Comparison of ENCODE assay signal across 8 cellular contexts in genomic region chr14:39113685-39114072, GRCh38. TPM values are rescaled to one million over a fixed set of nuclear protein-coding genes. Genes with fewer than 3 reads are reported as not detected.
DNase-seq lines count a peak whose midpoint lies in the region; ATAC-seq and TF ChIP-seq lines count a peak whose summit lies in the region.

No MANE protein-coding gene starts in this region.

- DNase-seq in activated T-cell treated with anti-CD3 and anti-CD28 coated beads, Interleukin-2, amount 50 U/mL, for 72 hours = no peak
- DNase-seq in activated T-cell treated with anti-CD3 and anti-CD28 coated beads for 4 hours (no peak), ascending aorta (ENCODE audit: low spot score in 2 of 2) (no peak), transverse colon (no peak), germinal center (ENCODE audit: low spot score) (no peak), NCI-H748 (lab: John Stamatoyannopoulos, UW; ENCODE audit: unreplicated experiment) (no peak)
- DNase-seq in stimulated activated CD4-positive, alpha-beta T cell treated with anti-CD3 and anti-CD28 coated beads, Interleukin-15, amount 100 ng/mL, for 24 hours = no peak

- no peaks in the 10 kb centered on the region for H3K9me3 Mint-ChIP-seq in activated T-cell treated with anti-CD3 and anti-CD28 coated beads, Interleukin-2, amount 50 U/mL, for 72 hours

- TF ChIP-seq CTCF in ascending aorta (IDR thresholded peaks at IDR 0.05) (no peak), liver (IDR thresholded peaks at IDR 0.05; ENCODE audit: low read depth, low read length, missing input control) (no peak), transverse colon (IDR thresholded peaks at IDR 0.05) (no peak)

- no peak for TF ChIP-seq POLR2A in transverse colon (IDR thresholded peaks at IDR 0.05)

- TF ChIP-seq EP300 in transverse colon (IDR thresholded peaks at IDR 0.05; ENCODE audit: low read depth) = no peak

- peak overlapping the region; percentile 96 for H3K27ac Mint-ChIP-seq in activated T-cell treated with anti-CD3 and anti-CD28 coated beads, Interleukin-2, amount 50 U/mL, for 72 hours

- intact Hi-C loops in ascending aorta (cut with DNase I) = loop anchor here (1.0 to 2.0 kb wide), 2 partner anchors 10 to 61 kb away; partner anchors contain the start of genes PNN and SEC23A
- intact Hi-C loops in transverse colon (cut with DNase I; ENCODE audit: low total_unique reads) = no loop called here

- H3K9ac ChIP-seq in liver (ENCODE audit: low read depth in 1 of 2, low read length in 2 of 2) = peak overlapping the region; percentile 10 to 75

- peaks cover 1 to 4% of the 10 kb centered on the region in 2 donors for H3K36me3 Mint-ChIP-seq in activated T-cell treated with anti-CD3 and anti-CD28 coated beads, Interleukin-2, amount 50 U/mL, for 72 hours (ENCODE audit: insufficient read depth in 2 of 2)

- H3K9me3 ChIP-seq in ascending aorta (no peaks in the 10 kb centered on the region), liver (ENCODE audit: control insufficient read depth in 4 of 4, low read length in 3 of 4) (no peaks in the 10 kb centered on the region), transverse colon (no peaks in the 10 kb centered on the region)

- H3K4me1 Mint-ChIP-seq in activated T-cell treated with anti-CD3 and anti-CD28 coated beads, Interleukin-2, amount 50 U/mL, for 72 hours (ENCODE audit: low read depth) = peaks cover 48% of the 10 kb centered on the region

- H3K4me3 Mint-ChIP-seq in activated T-cell treated with anti-CD3 and anti-CD28 coated beads, Interleukin-2, amount 50 U/mL, for 72 hours = peak overlapping the region; percentile 95 to 96

- WGBS in liver = 81% methylated on average over 3 of the region's 3 CpGs
- WGBS in transverse colon (ENCODE audit: low coverage in 1 of 2), 2 donors = 66 to 73% methylated on average over 3 of the region's 3 CpGs

- in situ Hi-C loops in transverse colon (cut with MboI; ENCODE audit: low pct_ligation_motif_present in 1 of 4, low pct_unique_long_range_greater_than_20kb in 1 of 4, low sequenced_read_pairs in 3 of 4) = loop anchor here in 1 of 4 donors (10.0 kb wide), 1 partner anchor 61 kb away; the partner anchor contains the start of genes PNN and TRAPPC6B

- H3K27me3 Mint-ChIP-seq in activated T-cell treated with anti-CD3 and anti-CD28 coated beads, Interleukin-2, amount 50 U/mL, for 72 hours (ENCODE audit: low read depth) = no peaks in the 10 kb centered on the region

- H3K36me3 ChIP-seq in ascending aorta = peaks cover 0 to 7% of the 10 kb centered on the region in 2 donors
- peaks cover 0 to 6% (median 3%) of the 10 kb centered on the region in 4 donors for H3K36me3 ChIP-seq in liver (ENCODE audit: control insufficient read depth in 4 of 4, insufficient read depth in 3 of 4, low read depth in 1 of 4, low read length in 3 of 4)
- peaks cover 0 to 8% (median 2%) of the 10 kb centered on the region in 4 donors for H3K36me3 ChIP-seq in transverse colon

- ATAC-seq in activated T-cell treated with anti-CD3 and anti-CD28 coated beads, Interleukin-2, amount 50 U/mL, for 72 hours (replicated peaks in 1 of 2) = no peak

- H3K27me3 ChIP-seq in ascending aorta (no peaks in the 10 kb centered on the region), liver (ENCODE audit: control insufficient read depth in 4 of 4, insufficient read depth in 4 of 4, low read length in 3 of 4) (no peaks in the 10 kb centered on the region), transverse colon (no peaks in the 10 kb centered on the region)

- H3K4me3 ChIP-seq in ascending aorta (peak overlapping the region; percentile 75 to 80), liver (ENCODE audit: low read depth in 1 of 3, low read length in 3 of 3) (peak overlapping the region; percentile 59 to 94 (median 68)), transverse colon (peak overlapping the region in 3 of 4 donors; percentile 65 to 79 (median 78))

- no peak for TF ChIP-seq RAD21 in liver (IDR thresholded peaks at IDR 0.05)

- H3K4me1 ChIP-seq in ascending aorta = peaks cover 0 to 5% of the 10 kb centered on the region in 2 donors
- H3K4me1 ChIP-seq in liver (ENCODE audit: control insufficient read depth in 4 of 4, insufficient read depth in 4 of 4, low read length in 3 of 4) = peaks cover 0 to 14% (median 8%) of the 10 kb centered on the region in 4 donors
- H3K4me1 ChIP-seq in transverse colon = peaks cover 6 to 12% (median 10%) of the 10 kb centered on the region in 4 donors

- H3K27ac ChIP-seq in ascending aorta (peak overlapping the region; percentile 24 to 66), liver (ENCODE audit: low read depth in 1 of 2, low read length in 2 of 2) (peak overlapping the region; percentile 57 to 70), transverse colon (peak overlapping the region; percentile 83 to 87 (median 84))

TF ChIP-seq in liver, 16 proteins besides CTCF, POLR2A, EP300 and RAD21:
- TF ChIP-seq HNF4A (conservative IDR thresholded peaks at IDR 0.05) = no peak
- no peak for TF ChIP-seq RXRA (IDR thresholded peaks at IDR 0.05)
- no peak for TF ChIP-seq FOXA1 (IDR thresholded peaks at IDR 0.05)
- no peak for TF ChIP-seq TAF1 (conservative IDR thresholded peaks at IDR 0.05)
- TF ChIP-seq MAX (IDR thresholded peaks at IDR 0.05) = no peak
- no peak for TF ChIP-seq ATF3 (IDR thresholded peaks at IDR 0.05)
- no peak for TF ChIP-seq JUND (IDR thresholded peaks at IDR 0.05)
- TF ChIP-seq SP1 (IDR thresholded peaks at IDR 0.05) = no peak
- TF ChIP-seq EGR1 (IDR thresholded peaks at IDR 0.05; ENCODE audit: low read depth in 2 of 2) = no peak

RNA-seq across cellular contexts. Expression of gene GEMIN2, which starts 0.4 kb away (rescaled TPM):
- 10 to 100 TPM; 25.5 to 27.2 TPM for total RNA-seq in activated T-cell treated with anti-CD3 and anti-CD28 coated beads, Interleukin-2, amount 50 U/mL, for 72 hours
- total RNA-seq in ascending aorta (23.8 TPM), liver (1 to 10 TPM; 4.8 to 9.0 TPM), transverse colon (10 to 100 TPM in 3 of 4 donors, not detected in 1; 11.5 to 75.0 (median 20.0) TPM)
- 1 to 10 TPM; 2.8 to 4.1 TPM for polyA plus RNA-seq in liver

RNA-seq across cellular contexts. Expression of gene SEC23A, which starts 10.6 kb away (rescaled TPM):
- 10 to 100 TPM; 60.9 to 71.3 TPM for total RNA-seq in activated T-cell treated with anti-CD3 and anti-CD28 coated beads, Interleukin-2, amount 50 U/mL, for 72 hours
- total RNA-seq in ascending aorta (74.8 TPM), liver (100 to 1,000 TPM in 1 of 2 donors, 10 to 100 TPM in 1; 51.9 to 169 TPM), transverse colon (100 to 1,000 TPM in 3 of 4 donors, 10 to 100 TPM in 1; 88.6 to 290 (median 162) TPM)
- 10 to 100 TPM; 36.5 to 52.3 TPM for polyA plus RNA-seq in liver

RNA-seq across cellular contexts. Expression of gene TRAPPC6B, which starts 56.5 kb away (rescaled TPM):
- 10 to 100 TPM; 40.8 to 42.4 TPM for total RNA-seq in activated T-cell treated with anti-CD3 and anti-CD28 coated beads, Interleukin-2, amount 50 U/mL, for 72 hours
- 5.3 TPM for total RNA-seq in ascending aorta
- 10 to 100 TPM; 15.2 to 22.2 TPM for total RNA-seq in liver
- polyA plus RNA-seq in liver = 10 to 100 TPM in 1 of 2 donors, 1 to 10 TPM in 1; 9.7 to 20.0 TPM
- total RNA-seq in transverse colon = 10 to 100 TPM in 3 of 4 donors, 1 to 10 TPM in 1; 3.7 to 48.8 (median 25.3) TPM
